ENCODE assay signal across 17 cellular contexts in genomic region chr21:43855955-43856354, GRCh38. TPM values are rescaled to one million over a fixed set of nuclear protein-coding genes. Genes with fewer than 3 reads are reported as not detected.
DNase-seq lines count a peak whose midpoint lies in the region; ATAC-seq lines count a peak whose summit lies in the region.
"Had no signal": no experiment of that assay in that cellular context is flagged by ENCODE, and none has a peak within 500 bp of the region (broad histone marks: within the 10 kb centered on the region; RNA-seq: fewer than 3 reads in every experiment).

No MANE protein-coding gene starts in this region.

- no peak overlapping the region for H3K4me3 Mint-ChIP-seq in activated CD4-positive, alpha-beta T cell treated with anti-CD3 and anti-CD28 coated beads, Interleukin-2, amount 10 ng/mL, durations not matched to agents 7 days and 5 days
- H3K4me3 Mint-ChIP-seq in stimulated activated naive CD8-positive, alpha-beta T cell treated with anti-CD3 and anti-CD28 coated beads, Interleukin-15, amount 100 ng/mL, for 72 hours, result peak overlapping the region; percentile 21 to 37
- H3K4me3 Mint-ChIP-seq: CD8-positive, alpha-beta memory T cell had no signal

- H3K4ac ChIP-seq in mesenchymal stem cell (ENCODE audit: low read depth in 1 of 2, low read length in 2 of 2), result no peak overlapping the region

- DNase-seq in activated CD4-positive, alpha-beta T cell treated with anti-CD3 and anti-CD28 coated beads, Interleukin-2, amount 10 ng/mL, durations not matched to agents 7 days and 5 days, result no peak
- no peak for DNase-seq in activated CD4-positive, alpha-beta T cell treated with anti-CD3 and anti-CD28 coated beads for 1 hour
- no peak for DNase-seq in stimulated activated naive CD8-positive, alpha-beta T cell treated with anti-CD3 and anti-CD28 coated beads, Interleukin-15, amount 100 ng/mL, for 72 hours
- no peak for DNase-seq in stimulated activated naive CD8-positive, alpha-beta T cell treated with anti-CD3 and anti-CD28 coated beads, Interleukin-15, Interleukin-2, amounts not matched to agents 100 U/mL and 50 U/mL, for 24 hours
- no peak for DNase-seq in mesenchymal stem cell
- DNase-seq in AG20443 (ENCODE audit: low spot score), result no peak
- DNase-seq: CD8-positive, alpha-beta memory T cell; DMS53; GOT3; NCI-H2107; NCI-H510A; NCI-H748 treated with DMSO at 0.1 percent for 48 hours; Right ventricle myocardium superior had no signal

- POLR2A ChIA-PET in activated CD4-positive, alpha-beta T cell treated with anti-CD3 and anti-CD28 coated beads, Interleukin-2, amount 10 ng/mL, durations not matched to agents 7 days and 5 days (lab: Charles Lee), result no interaction called here

- H3K27me3 ChIP-seq in mesenchymal stem cell (ENCODE audit: control insufficient read depth in 1 of 2, insufficient read depth in 1 of 2, low read length in 2 of 2), result peaks cover 29 to 44% of the 10 kb centered on the region in 2 experiments
- H3K27me3 ChIP-seq: BLaER1 had no signal

- peaks cover 1% of the 10 kb centered on the region for H3K4me1 ChIP-seq in mesenchymal stem cell (ENCODE audit: control insufficient read depth, insufficient read depth, low read depth, low read length)
- H3K4me1 ChIP-seq: BLaER1 had no signal

- no peak overlapping the region for H4K91ac ChIP-seq in mesenchymal stem cell (ENCODE audit: low read length)

- no peak overlapping the region for H3K4me3 ChIP-seq in mesenchymal stem cell (ENCODE audit: insufficient read depth in 1 of 2, low read depth in 1 of 2, low read length in 2 of 2)
- H3K4me3 ChIP-seq: A549, BLaER1 had no signal

- no peak overlapping the region for H4K8ac ChIP-seq in mesenchymal stem cell (ENCODE audit: low read length)

- no peaks in the 10 kb centered on the region for H3K9me3 ChIP-seq in mesenchymal stem cell (ENCODE audit: control insufficient read depth, low read length)
- H3K9me3 ChIP-seq: A549 had no signal

- H2AK5ac ChIP-seq in mesenchymal stem cell (ENCODE audit: low read length, severe bottlenecking), result no peak overlapping the region

- H3K14ac ChIP-seq in mesenchymal stem cell (ENCODE audit: low read length in 2 of 2), result peak overlapping the region in 1 of 2 experiments; percentile 18

- H3K79me1 ChIP-seq in mesenchymal stem cell (replicated peaks; ENCODE audit: low read length, poor library complexity, severe bottlenecking), result no peaks in the 10 kb centered on the region

- H3K36me3 Mint-ChIP-seq in activated CD4-positive, alpha-beta T cell treated with anti-CD3 and anti-CD28 coated beads, Interleukin-2, amount 10 ng/mL, durations not matched to agents 7 days and 5 days (ENCODE audit: low read depth), result peaks cover 4% of the 10 kb centered on the region
- H3K36me3 Mint-ChIP-seq: CD8-positive, alpha-beta memory T cell had no signal

- no peak overlapping the region for H2BK5ac ChIP-seq in mesenchymal stem cell (ENCODE audit: low read depth, low read length, poor library complexity, severe bottlenecking)

- H2AFZ ChIP-seq in mesenchymal stem cell (ENCODE audit: low read depth, low read length), result peak overlapping the region; percentile 10

- no peaks in the 10 kb centered on the region for H3K27me3 Mint-ChIP-seq in activated CD4-positive, alpha-beta T cell treated with anti-CD3 and anti-CD28 coated beads, Interleukin-2, amount 10 ng/mL, durations not matched to agents 7 days and 5 days
- peaks cover 21% of the 10 kb centered on the region for H3K27me3 Mint-ChIP-seq in stimulated activated naive CD8-positive, alpha-beta T cell treated with anti-CD3 and anti-CD28 coated beads, Interleukin-15, amount 100 ng/mL, for 72 hours

- 92% methylated on average over 8 of the region's 10 CpGs for WGBS in mesenchymal stem cell

- no peak for ATAC-seq in stimulated activated naive CD8-positive, alpha-beta T cell treated with anti-CD3 and anti-CD28 coated beads, Interleukin-15, amount 100 ng/mL, for 72 hours
- ATAC-seq in stimulated activated naive CD8-positive, alpha-beta T cell treated with anti-CD3 and anti-CD28 coated beads, Interleukin-15, Interleukin-2, amounts not matched to agents 100 U/mL and 50 U/mL, for 24 hours, result no peak
- ATAC-seq in HG03342 (IDR thresholded peaks at IDR 0.05; ENCODE audit: unreplicated experiment), result no peak
- ATAC-seq: A549 had no signal

- H3K4me2 ChIP-seq in mesenchymal stem cell (ENCODE audit: low read length, poor library complexity, severe bottlenecking), result no peak overlapping the region
- H3K4me2 ChIP-seq: A549, BLaER1, KMS-11 had no signal

- no peak overlapping the region for H3K23ac ChIP-seq in mesenchymal stem cell (ENCODE audit: low read length in 2 of 2)

- H2BK12ac ChIP-seq in mesenchymal stem cell (ENCODE audit: low read length in 2 of 2), result no peak overlapping the region

- H2BK120ac ChIP-seq in mesenchymal stem cell (ENCODE audit: low read depth, low read length), result no peak overlapping the region

- no peak overlapping the region for H3K27ac ChIP-seq in mesenchymal stem cell (ENCODE audit: low read length, poor library complexity, severe bottlenecking)
- H3K27ac ChIP-seq: A549, BLaER1, KMS-11 had no signal

- peak overlapping the region; percentile 94 for H3K27ac Mint-ChIP-seq in activated CD4-positive, alpha-beta T cell treated with anti-CD3 and anti-CD28 coated beads, Interleukin-2, amount 10 ng/mL, durations not matched to agents 7 days and 5 days
- H3K27ac Mint-ChIP-seq in stimulated activated naive CD8-positive, alpha-beta T cell treated with anti-CD3 and anti-CD28 coated beads, Interleukin-15, amount 100 ng/mL, for 72 hours, result no peak overlapping the region

- peaks cover 5% of the 10 kb centered on the region for H3K9me3 Mint-ChIP-seq in activated CD4-positive, alpha-beta T cell treated with anti-CD3 and anti-CD28 coated beads, Interleukin-2, amount 10 ng/mL, durations not matched to agents 7 days and 5 days
- H3K9me3 Mint-ChIP-seq in stimulated activated naive CD8-positive, alpha-beta T cell treated with anti-CD3 and anti-CD28 coated beads, Interleukin-15, amount 100 ng/mL, for 72 hours, result peaks cover under 1 to 6% of the 10 kb centered on the region in 2 donors
- H3K9me3 Mint-ChIP-seq: CD8-positive, alpha-beta memory T cell had no signal

- H3K18ac ChIP-seq in mesenchymal stem cell (ENCODE audit: low read depth in 1 of 2, low read length in 2 of 2), result no peak overlapping the region

- H3K36me3 ChIP-seq in mesenchymal stem cell (ENCODE audit: control insufficient read depth in 1 of 2, insufficient read depth in 2 of 2, low read depth in 1 of 2, low read length in 2 of 2), result no peaks in the 10 kb centered on the region
- H3K36me3 ChIP-seq: BLaER1 had no signal

- no peak overlapping the region for H2BK15ac ChIP-seq in mesenchymal stem cell (ENCODE audit: low read depth, poor library complexity, severe bottlenecking)

- H3K4me1 Mint-ChIP-seq in activated CD4-positive, alpha-beta T cell treated with anti-CD3 and anti-CD28 coated beads, Interleukin-2, amount 10 ng/mL, durations not matched to agents 7 days and 5 days, result peaks cover 38% of the 10 kb centered on the region
- peaks cover 26% of the 10 kb centered on the region for H3K4me1 Mint-ChIP-seq in stimulated activated naive CD8-positive, alpha-beta T cell treated with anti-CD3 and anti-CD28 coated beads, Interleukin-15, amount 100 ng/mL, for 72 hours
- H3K4me1 Mint-ChIP-seq: CD8-positive, alpha-beta memory T cell had no signal

- CTCF ChIA-PET in activated CD4-positive, alpha-beta T cell treated with anti-CD3 and anti-CD28 coated beads, Interleukin-2, amount 10 ng/mL, durations not matched to agents 7 days and 5 days (lab: Charles Lee), result interaction anchor here (0.7 kb wide), 1 partner anchor 15 kb away, joined by 4 read pairs; no protein-coding TSS in a partner anchor

- H3K9ac ChIP-seq in mesenchymal stem cell (ENCODE audit: low read length), result no peak overlapping the region
- H3K9ac ChIP-seq: BLaER1, KMS-11 had no signal

RNA-seq across cellular contexts. Expression of gene AGPAT3, which starts 9.1 kb away (rescaled TPM):
- total RNA-seq in activated CD4-positive, alpha-beta T cell treated with anti-CD3 and anti-CD28 coated beads, Interleukin-2, amount 10 ng/mL, durations not matched to agents 7 days and 5 days, result 10 to 100 TPM; 80.3 to 93.1 TPM
- polyA plus RNA-seq in mesenchymal stem cell (2013, experiment 1 of 2), result 38.6 TPM
- polyA plus RNA-seq in mesenchymal stem cell (2013, experiment 2 of 2), result 39.2 TPM
